10 cellular contexts compared by ENCODE assay signal in genomic region chr15:72141171-72142084, GRCh38. TPM values are rescaled to one million over a fixed set of nuclear protein-coding genes. Genes with fewer than 3 reads are reported as not detected.
A peak's percentile ranks its signal among the peaks of the same experiment; 100 is the strongest.
DNase-seq lines count a peak whose midpoint lies in the region; ATAC-seq, FAIRE-seq and TF ChIP-seq lines count a peak whose summit lies in the region.
"Had no signal": no experiment of that assay in that cellular context is flagged by ENCODE, and none has a peak within 500 bp of the region (broad histone marks: within the 10 kb centered on the region; RNA-seq: fewer than 3 reads in every experiment).

No MANE protein-coding gene starts in this region.

- H3K27ac ChIP-seq in left ventricle myocardium inferior (replicated peaks) (peak overlapping the region; percentile 81), aorta (ENCODE audit: low read depth in 1 of 2, low read length in 2 of 2) (no peak overlapping the region)

- H3K36me3 ChIP-seq in left ventricle myocardium inferior (no peaks in the 10 kb centered on the region), aorta (ENCODE audit: control insufficient read depth in 1 of 2, insufficient read depth in 2 of 2, low read length in 1 of 2) (no peaks in the 10 kb centered on the region)

- no peaks in the 10 kb centered on the region for H3K9me3 ChIP-seq in left ventricle myocardium inferior (replicated peaks)
- H3K9me3 ChIP-seq in aorta (ENCODE audit: control insufficient read depth, low read length) = no peaks in the 10 kb centered on the region

- ATAC-seq in GM21447 (IDR thresholded peaks at IDR 0.05; ENCODE audit: unreplicated experiment) = peak; percentile 100
- ATAC-seq in HG03521 (IDR thresholded peaks at IDR 0.05; ENCODE audit: unreplicated experiment) = peak; percentile 99
- no peak for ATAC-seq in aorta (ENCODE audit: low FRiP score)

- intact Hi-C loops in left ventricle myocardium inferior (cut with micrococcal nuclease) = no loop called here
- intact Hi-C loops in aorta (cut with DNase I) = no loop called here

- H3K4me1 Mint-ChIP-seq in chondrocyte (ENCODE audit: low read depth) = peaks cover 8% of the 10 kb centered on the region

- WGBS in aorta, 2 donors = 44 to 50% methylated on average over 4 of the region's 4 CpGs

- no peak overlapping the region for H3K27ac Mint-ChIP-seq in chondrocyte (ENCODE audit: unreplicated experiment)

- peaks cover 4% of the 10 kb centered on the region for H3K36me3 Mint-ChIP-seq in chondrocyte (ENCODE audit: low read depth)

- H3K4me3 ChIP-seq in left ventricle myocardium inferior (peak overlapping the region; percentile 1), aorta (ENCODE audit: low read length in 2 of 2) (no peak overlapping the region)

- no peak for TF ChIP-seq POLR2A in GM12891 (IDR thresholded peaks at IDR 0.05; ENCODE audit: low read depth, low read length)

- H3K27me3 ChIP-seq in left ventricle myocardium inferior (ENCODE audit: low read depth) = no peaks in the 10 kb centered on the region
- no peaks in the 10 kb centered on the region for H3K27me3 ChIP-seq in aorta (ENCODE audit: control insufficient read depth in 1 of 2, insufficient read depth in 2 of 2, low read length in 1 of 2)

- no peaks in the 10 kb centered on the region for H3K9me3 Mint-ChIP-seq in chondrocyte (ENCODE audit: low read depth)

- DNase-seq in GM12891 (ENCODE audit: insufficient read length, low spot score) (peak; percentile 68), left ventricle myocardium inferior (no peak), Ammon's horn (ENCODE audit: low spot score) (no peak), chondrocyte (ENCODE audit: low spot score) (no peak), aorta (no peak)
- no peak for DNase-seq in activated effector memory CD4-positive, alpha-beta T cell treated with anti-CD3 and anti-CD28 coated beads, Interleukin-2, amount 50 U/mL, for 16 hours

- no peaks in the 10 kb centered on the region for H3K27me3 Mint-ChIP-seq in chondrocyte (ENCODE audit: low read depth)

- H3K4me1 ChIP-seq in left ventricle myocardium inferior = peaks cover 43% of the 10 kb centered on the region
- H3K4me1 ChIP-seq in aorta (ENCODE audit: control insufficient read depth in 1 of 2, insufficient read depth in 2 of 2, low read length in 2 of 2) = peaks cover 0 to 3% of the 10 kb centered on the region in 2 donors

- H3K4me3 Mint-ChIP-seq in chondrocyte (ENCODE audit: unreplicated experiment) = no peak overlapping the region

- TF ChIP-seq CTCF in left ventricle myocardium inferior (IDR thresholded peaks at IDR 0.05; ENCODE audit: borderline replicate concordance) = no peak
- no peak for TF ChIP-seq CTCF in chondrocyte (IDR thresholded peaks at IDR 0.05)

- FAIRE-seq in GM12891 (lab: Jason Lieb, UNC) = peak; percentile 93
- FAIRE-seq: endometrium had no signal

TF ChIP-seq in GM12891, 5 proteins besides CTCF, POLR2A, EP300 and RAD21:
- TF ChIP-seq POU2F2 (IDR thresholded peaks at IDR 0.05; ENCODE audit: low read depth, low read length) (peak; percentile 85; the same call in 1 of the 2 replicates), TAF1 (IDR thresholded peaks at IDR 0.05; ENCODE audit: low read depth, low read length) (no peak), SPI1 (IDR thresholded peaks at IDR 0.05; ENCODE audit: low read depth, low read length) (peak; percentile 12; the same call in 1 of the 2 replicates)

RNA-seq across cellular contexts. Expression of gene SENP8, which starts 23.2 kb away (rescaled TPM):
- polyA plus RNA-seq in GM12891 (2012; ENCODE audit: low read depth, missing spikeins) = 2.4 TPM
- total RNA-seq in left ventricle myocardium inferior (6.5 TPM), chondrocyte (2.9 to 4.0 TPM (median 3.0 TPM) in 3 replicates), aorta (1 to 10 TPM; 1.5 to 1.8 TPM)
- polyA plus RNA-seq in aorta = 1 to 10 TPM in 1 of 2 donors, under 1 TPM in 1; 0.46 to 1.3 TPM

RNA-seq across cellular contexts. Expression of gene MYO9A, which starts 23.5 kb away (rescaled TPM):
- 7.3 TPM for polyA plus RNA-seq in GM12891 (2012; ENCODE audit: low read depth, missing spikeins)
- 22.5 TPM for total RNA-seq in left ventricle myocardium inferior
- 41.8 to 46.0 TPM (median 42.0 TPM) in 3 replicates for total RNA-seq in chondrocyte
- 10 to 100 TPM; 79.3 to 93.7 TPM for total RNA-seq in aorta
- 1 to 10 TPM; 4.9 to 9.0 TPM for polyA plus RNA-seq in aorta

RNA-seq across cellular contexts. Expression of gene GRAMD2A, which starts 56.2 kb away (rescaled TPM):
- 0.19 TPM for polyA plus RNA-seq in GM12891 (2012; ENCODE audit: low read depth, missing spikeins)
- total RNA-seq in left ventricle myocardium inferior = not detected
- 0.32 to 0.77 TPM (median 0.65 TPM) in 3 replicates for total RNA-seq in chondrocyte
- total RNA-seq in aorta = 1 to 10 TPM in 1 of 2 donors, under 1 TPM in 1; 0.91 to 1.5 TPM
- under 1 TPM; 0.13 to 0.20 TPM for polyA plus RNA-seq in aorta
- total RNA-seq: T-helper 2 cell treated with Interferon-gamma antibody and Interleukin-4, amounts not matched to agents 100 ng/mL and 5 ng/mL, for 36 hours had no signal
